ENCODE assay signal across 34 cellular contexts in the genomic region with DNA sequence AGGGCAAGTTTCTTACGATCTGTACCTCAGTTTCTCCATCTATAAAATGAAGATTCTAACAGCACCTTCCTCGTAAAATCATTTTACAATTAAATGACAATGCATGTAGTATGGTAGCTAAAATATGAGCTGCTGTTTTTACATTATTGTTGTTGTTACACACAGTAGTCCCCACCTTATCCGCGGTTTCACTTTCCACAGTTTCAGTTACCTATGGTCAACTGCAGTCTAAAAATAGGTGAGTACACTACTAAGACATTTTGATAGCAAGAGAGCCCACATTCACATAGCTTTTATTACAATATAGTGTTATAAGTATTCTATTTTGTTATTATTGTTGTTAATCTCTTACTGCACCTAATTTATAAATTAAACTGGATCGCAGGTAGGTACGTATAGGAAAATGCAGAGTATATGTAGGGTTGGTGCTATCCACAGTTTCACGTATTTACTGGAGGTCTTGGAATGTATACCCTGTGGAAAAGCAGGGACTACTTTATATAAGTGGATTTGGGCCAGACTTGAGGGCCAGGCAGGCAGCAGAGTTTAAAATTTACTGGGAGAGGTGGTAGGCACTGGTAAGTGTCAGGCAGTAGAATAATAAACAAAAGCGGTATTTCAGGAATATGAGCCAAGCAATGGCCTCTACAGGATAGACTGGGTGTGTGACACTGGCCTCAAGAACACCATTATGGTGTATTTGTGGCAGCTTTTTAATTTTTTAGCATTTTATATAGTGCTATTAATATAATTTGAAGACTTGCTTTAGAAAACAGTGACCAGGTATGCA. TPM values are rescaled to one million over a fixed set of nuclear protein-coding genes. Genes with fewer than 3 reads are reported as not detected.
DNase-seq lines count a peak whose midpoint lies in the region; ATAC-seq and TF ChIP-seq lines count a peak whose summit lies in the region.
"Had no signal": no experiment of that assay in that cellular context is flagged by ENCODE, and none has a peak within 500 bp of the region (broad histone marks: within the 10 kb centered on the region; RNA-seq: fewer than 3 reads in every experiment).

No MANE protein-coding gene starts in this region.

- H2AFZ ChIP-seq in smooth muscle cell (ENCODE audit: low read depth) = no peak overlapping the region
- H2AFZ ChIP-seq: GM23248 had no signal

- ATAC-seq in WTC11 (no peak), naive B cell (ENCODE audit: low read depth in 2 of 2) (no peak), HG03196 (IDR thresholded peaks at IDR 0.05; ENCODE audit: unreplicated experiment) (no peak)
- ATAC-seq: pancreas, right lobe of liver had no signal

- peaks cover 99% of the 10 kb centered on the region for H3K79me2 ChIP-seq in smooth muscle cell (ENCODE audit: low read depth)

- H3K9ac ChIP-seq in smooth muscle cell (ENCODE audit: low read depth) = no peak overlapping the region
- H3K9ac ChIP-seq: GM23248 had no signal

- CTCF ChIA-PET in WTC11 (lab: Charles Lee) = interaction anchor here (0.6 to 2.2 kb wide), 3 partner anchors 10 to 519 kb away, joined by 3 to 8 read pairs (median 4); partner anchors contain the start of gene DNMBP

- no peaks in the 10 kb centered on the region for H3K9me3 ChIP-seq in smooth muscle cell (replicated peaks; ENCODE audit: low read depth)
- H3K9me3 ChIP-seq: pancreas, right lobe of liver, SJCRH30 had no signal

- no peak for TF ChIP-seq CTCF in WTC11 (IDR thresholded peaks at IDR 0.05)
- no peak for TF ChIP-seq CTCF in smooth muscle cell (IDR thresholded peaks at IDR 0.05; ENCODE audit: borderline replicate concordance, insufficient read depth, poor library complexity, severe bottlenecking)

- H3K4me3 ChIP-seq in smooth muscle cell = no peak overlapping the region
- H3K4me3 ChIP-seq: GM23248, pancreas, right lobe of liver, SJCRH30 had no signal

- H3K27ac ChIP-seq in smooth muscle cell (ENCODE audit: low read depth) = peak overlapping the region; percentile 10
- H3K27ac ChIP-seq: 22Rv1, GM23248, pancreas, right lobe of liver, SJCRH30 had no signal

- POLR2A ChIA-PET in WTC11 (lab: Charles Lee) = interaction anchor here (1.1 kb wide), 1 partner anchor 86 kb away, joined by 4 read pairs; no protein-coding TSS in a partner anchor

- peaks cover 17% of the 10 kb centered on the region for H3F3A ChIP-seq in smooth muscle cell (ENCODE audit: low read depth)

- H3K27ac Mint-ChIP-seq in WTC11 = peak overlapping the region; percentile 71; the same call in 1 of the 2 replicates
- peak overlapping the region in 4 of 6 donors; percentile 16 to 90 (median 55) for H3K27ac Mint-ChIP-seq in naive B cell
- H3K27ac Mint-ChIP-seq: activated B cell treated with CpG ODN at 0.5 μM for 24 hours; activated naive CD8-positive, alpha-beta T cell treated with anti-CD3 and anti-CD28 coated beads for 36 hours; endodermal cell; HFFc6 had no signal

- no peaks in the 10 kb centered on the region for H3K27me3 ChIP-seq in smooth muscle cell (ENCODE audit: low read depth)
- H3K27me3 ChIP-seq: pancreas, right lobe of liver, SJCRH30 had no signal

- peaks cover 25% of the 10 kb centered on the region for H3K4me1 ChIP-seq in smooth muscle cell (ENCODE audit: low read depth)

- H3K36me3 Mint-ChIP-seq in WTC11 (no peaks in the 10 kb centered on the region; the same call in 1 of the 2 replicates), naive B cell (peaks cover 12 to 17% of the 10 kb centered on the region in 2 donors)

- H3K4me3 Mint-ChIP-seq in WTC11 (no peak overlapping the region), naive B cell (peak overlapping the region in 2 of 8 donors; percentile 5 to 48)
- H3K4me3 Mint-ChIP-seq: activated B cell treated with CpG ODN at 0.5 μM for 24 hours; activated naive CD8-positive, alpha-beta T cell treated with anti-CD3 and anti-CD28 coated beads for 36 hours; endodermal cell; HFFc6; neural crest cell had no signal

- H3K9me3 Mint-ChIP-seq in WTC11 (0 out of 2 replicates have a peak, but pooled peaks cover 8% of the 10 kb centered on the region), naive B cell (peaks cover 0 to 1% (median 0%) of the 10 kb centered on the region in 7 donors)
- H3K9me3 Mint-ChIP-seq: activated B cell treated with CpG ODN at 0.5 μM for 24 hours; activated naive CD8-positive, alpha-beta T cell treated with anti-CD3 and anti-CD28 coated beads for 36 hours; endodermal cell; HFFc6; neural crest cell had no signal

- DNase-seq in NCI-H2029 (lab: John Stamatoyannopoulos, UW) = peak; percentile 16
- no peak for DNase-seq in NCI-H2029 treated with DMSO at 0.1 percent for 48 hours (lab: John Stamatoyannopoulos, UW)
- no peak for DNase-seq in WTC11 (ENCODE audit: low spot score)
- DNase-seq in naive B cell = no peak
- no peak for DNase-seq in smooth muscle cell (lab: John Stamatoyannopoulos, UW; ENCODE audit: unreplicated experiment)
- DNase-seq in NCI-H345 (lab: John Stamatoyannopoulos, UW) = no peak
- DNase-seq in kidney tubule cell (ENCODE audit: low spot score) = no peak
- DNase-seq: activated B cell treated with CpG ODN at 0.5 μM for 24 hours; activated CD4-positive, alpha-beta T cell treated with anti-CD3 and anti-CD28 coated beads, Interleukin-2, amount 50 U/mL, for 1 hour; activated effector memory CD4-positive, alpha-beta T cell treated with anti-CD3 and anti-CD28 coated beads, Interleukin-2, amount 50 U/mL, for 16 hours; activated naive CD8-positive, alpha-beta T cell treated with anti-CD3 and anti-CD28 coated beads for 36 hours; activated T-cell treated with anti-CD3 and anti-CD28 coated beads, Interleukin-2, amount 50 U/mL, for 1 hour; anterior cingulate cortex; C1 segment of cervical spinal cord; central memory CD4-positive, alpha-beta T cell; COR-L47; DND-41; endodermal cell; GF-D8; GM23248; head of caudate nucleus; HFFc6; NCI-H1436 treated with DMSO at 0.1 percent for 48 hours; NCI-H2107; NCI-H446; NCI-H748 treated with DMSO at 0.1 percent for 48 hours; pancreas; right lobe of liver; SJCRH30; stimulated activated CD4-positive, alpha-beta T cell treated with anti-CD3 and anti-CD28 coated beads, Interleukin-4, amount 100 ng/mL, for 1 hour; T1000 had no signal

- H3K36me3 ChIP-seq in smooth muscle cell (ENCODE audit: low read depth) = no peaks in the 10 kb centered on the region
- H3K36me3 ChIP-seq: pancreas, right lobe of liver, SJCRH30 had no signal

- 87% methylated on average over 8 of the region's 8 CpGs for WGBS in smooth muscle cell (ENCODE audit: low lambda C conversion rate)

- H3K4me2 ChIP-seq in smooth muscle cell = no peak overlapping the region

- no peaks in the 10 kb centered on the region for H3K27me3 Mint-ChIP-seq in WTC11 (ENCODE audit: low read depth)
- no peaks in the 10 kb centered on the region for H3K27me3 Mint-ChIP-seq in naive B cell
- H3K27me3 Mint-ChIP-seq: activated B cell treated with CpG ODN at 0.5 μM for 24 hours; activated naive CD8-positive, alpha-beta T cell treated with anti-CD3 and anti-CD28 coated beads for 36 hours had no signal

- H3K4me1 Mint-ChIP-seq in WTC11 = peaks cover 17% of the 10 kb centered on the region
- peaks cover 31 to 53% (median 39%) of the 10 kb centered on the region in 3 donors for H3K4me1 Mint-ChIP-seq in naive B cell

- H4K20me1 ChIP-seq in smooth muscle cell (ENCODE audit: low read depth) = peaks cover 53% of the 10 kb centered on the region

TF ChIP-seq in WTC11, 78 proteins besides CTCF, POLR2A, EP300 and RAD21:
- TF ChIP-seq, protein P1, sequence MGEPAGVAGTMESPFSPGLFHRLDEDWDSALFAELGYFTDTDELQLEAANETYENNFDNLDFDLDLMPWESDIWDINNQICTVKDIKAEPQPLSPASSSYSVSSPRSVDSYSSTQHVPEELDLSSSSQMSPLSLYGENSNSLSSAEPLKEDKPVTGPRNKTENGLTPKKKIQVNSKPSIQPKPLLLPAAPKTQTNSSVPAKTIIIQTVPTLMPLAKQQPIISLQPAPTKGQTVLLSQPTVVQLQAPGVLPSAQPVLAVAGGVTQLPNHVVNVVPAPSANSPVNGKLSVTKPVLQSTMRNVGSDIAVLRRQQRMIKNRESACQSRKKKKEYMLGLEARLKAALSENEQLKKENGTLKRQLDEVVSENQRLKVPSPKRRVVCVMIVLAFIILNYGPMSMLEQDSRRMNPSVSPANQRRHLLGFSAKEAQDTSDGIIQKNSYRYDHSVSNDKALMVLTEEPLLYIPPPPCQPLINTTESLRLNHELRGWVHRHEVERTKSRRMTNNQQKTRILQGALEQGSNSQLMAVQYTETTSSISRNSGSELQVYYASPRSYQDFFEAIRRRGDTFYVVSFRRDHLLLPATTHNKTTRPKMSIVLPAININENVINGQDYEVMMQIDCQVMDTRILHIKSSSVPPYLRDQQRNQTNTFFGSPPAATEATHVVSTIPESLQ (CRISPR knock-in tag; IDR thresholded peaks at IDR 0.05) = no peak
- no peak for TF ChIP-seq OVOL2 (CRISPR knock-in tag; IDR thresholded peaks at IDR 0.05; ENCODE audit: borderline replicate concordance)
- no peak for TF ChIP-seq ZNF138 (CRISPR knock-in tag; conservative IDR thresholded peaks at IDR 0.05)
- no peak for TF ChIP-seq ZNF671 (CRISPR knock-in tag; IDR thresholded peaks at IDR 0.05)
- TF ChIP-seq USF2 (CRISPR knock-in tag; IDR thresholded peaks at IDR 0.05) = no peak
- TF ChIP-seq, protein P2, sequence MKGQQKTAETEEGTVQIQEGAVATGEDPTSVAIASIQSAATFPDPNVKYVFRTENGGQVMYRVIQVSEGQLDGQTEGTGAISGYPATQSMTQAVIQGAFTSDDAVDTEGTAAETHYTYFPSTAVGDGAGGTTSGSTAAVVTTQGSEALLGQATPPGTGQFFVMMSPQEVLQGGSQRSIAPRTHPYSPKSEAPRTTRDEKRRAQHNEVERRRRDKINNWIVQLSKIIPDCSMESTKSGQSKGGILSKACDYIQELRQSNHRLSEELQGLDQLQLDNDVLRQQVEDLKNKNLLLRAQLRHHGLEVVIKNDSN (CRISPR knock-in tag; IDR thresholded peaks at IDR 0.05) = no peak
- TF ChIP-seq SMAD4 (CRISPR knock-in tag; IDR thresholded peaks at IDR 0.05) = no peak

RNA-seq across cellular contexts. Expression of gene DNMBP, which starts 10.2 kb away (rescaled TPM):
- total RNA-seq in WTC11 (2021) (19.7 to 25.3 TPM (median 22.2 TPM) in 3 replicates), smooth muscle cell (14.1 and 17.9 TPM in 2 replicates)
- polyA plus RNA-seq in naive B cell (ENCODE audit: low read depth in 6 of 6) (10 to 100 TPM in 1 of 6 donors, 1 to 10 TPM in 5; 1.2 to 11.9 (median 6.1) TPM), smooth muscle cell (9.4 and 12.7 TPM in 2 replicates)
